15 cellular contexts compared by ENCODE assay signal in genomic region chr7:46559194-46559576, GRCh38.
DNase-seq lines count a peak whose midpoint lies in the region; ATAC-seq and TF ChIP-seq lines count a peak whose summit lies in the region.
"Had no signal": no experiment of that assay in that cellular context is flagged by ENCODE, and none has a peak within 500 bp of the region (broad histone marks: within the 10 kb centered on the region; RNA-seq: fewer than 3 reads in every experiment).

No MANE protein-coding gene starts in this region.

- H3K9me3 ChIP-seq in GM23248 (ENCODE audit: low read depth) (peaks cover 3% of the 10 kb centered on the region), aorta (ENCODE audit: control insufficient read depth, low read length) (no peaks in the 10 kb centered on the region)

- H3K27ac Mint-ChIP-seq in activated CD8-positive, alpha-beta memory T cell treated with anti-CD3 and anti-CD28 coated beads, Interleukin-2, amount 10 ng/mL, durations not matched to agents 7 days and 5 days, result no peak overlapping the region
- H3K27ac Mint-ChIP-seq: WTC11 had no signal

- H3K27ac ChIP-seq in GM23248 (peak overlapping the region; percentile 85), aorta (ENCODE audit: low read depth in 1 of 2, low read length in 2 of 2) (no peak overlapping the region)
- H3K27ac ChIP-seq: ascending aorta had no signal

- H3K9me3 Mint-ChIP-seq in activated CD8-positive, alpha-beta memory T cell treated with anti-CD3 and anti-CD28 coated beads, Interleukin-2, amount 10 ng/mL, durations not matched to agents 7 days and 5 days (ENCODE audit: low read depth), result peaks cover 4% of the 10 kb centered on the region

- no peaks in the 10 kb centered on the region for H3K27me3 Mint-ChIP-seq in activated CD8-positive, alpha-beta memory T cell treated with anti-CD3 and anti-CD28 coated beads, Interleukin-2, amount 10 ng/mL, durations not matched to agents 7 days and 5 days

- H4K20me1 ChIP-seq in GM23248 (ENCODE audit: insufficient read depth), result no peaks in the 10 kb centered on the region

- 0 to 3% methylated on average over 5 of the region's 5 CpGs for WGBS in GM23248 (ENCODE audit: low coverage in 1 of 2, low lambda C conversion rate in 2 of 2, missing lambda C conversion rate in 2 of 2), 2 experiments
- 64 to 77% methylated on average over 5 of the region's 5 CpGs for WGBS in aorta, 2 donors

- DNase-seq in GM23248 (peak; percentile 92), amniotic epithelial cell (ENCODE audit: low read depth) (peak; percentile 95), fibroblast of villous mesenchyme (ENCODE audit: low read depth) (peak; percentile 90), stromal cell of bone marrow (ENCODE audit: low read depth) (peak; percentile 69), aorta (no peak), GM19238 (ENCODE audit: insufficient read length, low spot score) (no peak)
- DNase-seq in activated CD8-positive, alpha-beta memory T cell treated with anti-CD3 and anti-CD28 coated beads, Interleukin-2, amount 10 ng/mL, durations not matched to agents 7 days and 5 days, result no peak
- DNase-seq: activated T-cell treated with anti-CD3 and anti-CD28 coated beads, Interleukin-2, amount 50 U/mL, for 48 hours; GOT3; NCI-H526; retina; SHP77 treated with DMSO at 0.1 percent for 48 hours had no signal

- no peaks in the 10 kb centered on the region; the same call in 1 of the 2 replicates for H3K9me2 ChIP-seq in GM23248 (ENCODE audit: insufficient read depth)

- H3K4me3 ChIP-seq in GM23248 (0 out of 2 replicates have a peak overlapping the region, but pooled peaks have one; percentile 13), fibroblast of villous mesenchyme (ENCODE audit: low read depth, low read length) (no peak overlapping the region), aorta (ENCODE audit: low read length in 2 of 2) (no peak overlapping the region)
- H3K4me3 ChIP-seq: ascending aorta had no signal

- H3K36me3 Mint-ChIP-seq in activated CD8-positive, alpha-beta memory T cell treated with anti-CD3 and anti-CD28 coated beads, Interleukin-2, amount 10 ng/mL, durations not matched to agents 7 days and 5 days, result no peaks in the 10 kb centered on the region
- H3K36me3 Mint-ChIP-seq: WTC11 had no signal

- intact Hi-C loops in aorta (cut with DNase I), result no loop called here

- CTCF ChIA-PET in activated CD8-positive, alpha-beta memory T cell treated with anti-CD3 and anti-CD28 coated beads, Interleukin-2, amount 10 ng/mL, durations not matched to agents 7 days and 5 days (lab: Charles Lee), result no interaction called here

- no peak for ATAC-seq in aorta (ENCODE audit: low FRiP score)
- ATAC-seq in GM19463 (IDR thresholded peaks at IDR 0.05; ENCODE audit: unreplicated experiment), result no peak
- no peak for ATAC-seq in activated CD8-positive, alpha-beta memory T cell treated with anti-CD3 and anti-CD28 coated beads, Interleukin-2, amount 10 ng/mL, durations not matched to agents 7 days and 5 days
- ATAC-seq: WTC11 had no signal

- H2AFZ ChIP-seq in GM23248, result peak overlapping the region; percentile 14; the same call in 1 of the 2 replicates

- H3K36me3 ChIP-seq in GM23248 (ENCODE audit: low read depth) (0 out of 2 replicates have a peak, but pooled peaks cover 4% of the 10 kb centered on the region), aorta (ENCODE audit: control insufficient read depth in 1 of 2, insufficient read depth in 2 of 2, low read length in 1 of 2) (no peaks in the 10 kb centered on the region)
- H3K36me3 ChIP-seq: ascending aorta had no signal

- peaks cover 35% of the 10 kb centered on the region for H3F3A ChIP-seq in GM23248 (ENCODE audit: insufficient read depth)

- H3K27me3 ChIP-seq in GM23248 (replicated peaks; ENCODE audit: insufficient read depth) (no peaks in the 10 kb centered on the region), aorta (ENCODE audit: control insufficient read depth in 1 of 2, insufficient read depth in 2 of 2, low read length in 1 of 2) (no peaks in the 10 kb centered on the region)
- H3K27me3 ChIP-seq: ascending aorta had no signal

- TF ChIP-seq CTCF in fibroblast of villous mesenchyme (IDR thresholded peaks at IDR 0.05; ENCODE audit: insufficient read depth, low read depth, low read length), result no peak

- peaks cover 37% of the 10 kb centered on the region for H3K4me1 ChIP-seq in GM23248 (ENCODE audit: insufficient read depth)
- no peaks in the 10 kb centered on the region for H3K4me1 ChIP-seq in aorta (ENCODE audit: control insufficient read depth in 1 of 2, insufficient read depth in 2 of 2, low read length in 2 of 2)
- H3K4me1 ChIP-seq: ascending aorta had no signal

- H3K4me1 Mint-ChIP-seq in activated CD8-positive, alpha-beta memory T cell treated with anti-CD3 and anti-CD28 coated beads, Interleukin-2, amount 10 ng/mL, durations not matched to agents 7 days and 5 days, result no peaks in the 10 kb centered on the region
- H3K4me1 Mint-ChIP-seq: WTC11 had no signal

- H3K4me3 Mint-ChIP-seq in activated CD8-positive, alpha-beta memory T cell treated with anti-CD3 and anti-CD28 coated beads, Interleukin-2, amount 10 ng/mL, durations not matched to agents 7 days and 5 days, result no peak overlapping the region
- H3K4me3 Mint-ChIP-seq: WTC11 had no signal

- H3K79me2 ChIP-seq in GM23248 (ENCODE audit: insufficient read depth), result no peaks in the 10 kb centered on the region

- in situ Hi-C loops in GM23248 (cut with MboI), result no loop called here

- H3K4me2 ChIP-seq in GM23248 (ENCODE audit: unreplicated experiment), result peak overlapping the region; percentile 35

- peak overlapping the region; percentile 35; the same call in 1 of the 2 replicates for H3K9ac ChIP-seq in GM23248

Comparison
In these comparisons a context has a peak if more than half of its experiments do, and no peak if none do; other contexts are left out.
1. DNase-seq: peak in GM23248 (single experiment), amniotic epithelial cell (single experiment), fibroblast of villous mesenchyme (single experiment) and stromal cell of bone marrow (single experiment); none in aorta (0 of 2), activated CD8-positive, alpha-beta memory T cell treated with anti-CD3 and anti-CD28 coated beads, Interleukin-2, amount 10 ng/mL, durations not matched to agents 7 days and 5 days (single experiment) and GM19238 (single experiment).